12 cellular contexts compared by ENCODE assay signal in genomic region chr5:176319827-176320554, GRCh38. TPM values are rescaled to one million over a fixed set of nuclear protein-coding genes. Genes with fewer than 3 reads are reported as not detected.
DNase-seq lines count a peak whose midpoint lies in the region; ATAC-seq, FAIRE-seq and TF ChIP-seq lines count a peak whose summit lies in the region.
"Had no signal": no experiment of that assay in that cellular context is flagged by ENCODE, and none has a peak within 500 bp of the region (broad histone marks: within the 10 kb centered on the region; RNA-seq: fewer than 3 reads in every experiment).

No MANE protein-coding gene starts in this region.

- H3K4me1 ChIP-seq in Loucy (ENCODE audit: insufficient read depth, low read length, poor library complexity, severe bottlenecking) (no peaks in the 10 kb centered on the region), K562 (replicated peaks in 1 of 2; ENCODE audit: control insufficient read depth in 2 of 2, insufficient read depth in 2 of 2, low read length in 2 of 2) (no peaks in the 10 kb centered on the region), mesenchymal stem cell (ENCODE audit: control insufficient read depth, insufficient read depth, low read depth, low read length) (no peaks in the 10 kb centered on the region), SJCRH30 (no peaks in the 10 kb centered on the region)

- peak; percentile 41; the same call in 2 of the 3 replicates for ATAC-seq in K562
- no peak for ATAC-seq in HG02870 (IDR thresholded peaks at IDR 0.05; ENCODE audit: unreplicated experiment)
- ATAC-seq: Right ventricle myocardium inferior had no signal

- no peak overlapping the region for H3K9ac ChIP-seq in Loucy (ENCODE audit: low read depth, low read length, poor library complexity, severe bottlenecking)
- no peak overlapping the region for H3K9ac ChIP-seq in K562 (ENCODE audit: insufficient read depth in 1 of 2, low read depth in 2 of 2, low read length in 2 of 2)
- H3K9ac ChIP-seq in mesenchymal stem cell (ENCODE audit: low read length), result no peak overlapping the region

- DNase-seq in GM12864 (ENCODE audit: low read depth) (no peak), K562 (ENCODE audit: extremely low read depth in 1 of 4, low spot score in 3 of 4) (peak in 1 of 4 experiments; percentile 24), mesenchymal stem cell (peak; percentile 14), COR-L47 (lab: John Stamatoyannopoulos, UW) (no peak), SJCRH30 (no peak)
- DNase-seq: activated CD4-positive, alpha-beta memory T cell treated with anti-CD3 and anti-CD28 coated beads, Interleukin-2, amount 10 ng/mL, durations not matched to agents 7 days and 5 days; NCI-H1048; stimulated activated CD4-positive, alpha-beta T cell treated with anti-CD3 and anti-CD28 coated beads, Interleukin-1b, Interleukin-23, amount 100 ng/mL, for 48 hours had no signal

- CTCF ChIA-PET in K562 (lab: Yijun Ruan, JAX; ENCODE audit: low intra/inter-chr PET ratio), result interaction anchor here (0.6 kb wide), 1 partner anchor 223 kb away, joined by 5 read pairs; no protein-coding TSS in a partner anchor

- H3K9me1 ChIP-seq in K562 (ENCODE audit: control insufficient read depth, insufficient read depth, low read length), result no peaks in the 10 kb centered on the region

- peak; percentile 31 for TF ChIP-seq CTCF in GM12864 (IDR thresholded peaks at IDR 0.05; ENCODE audit: low read depth, low read length, missing control alignments)
- TF ChIP-seq CTCF in Loucy (conservative IDR thresholded peaks at IDR 0.05; ENCODE audit: low read length), result peak; percentile 34; the same call in 1 of the 2 replicates
- peak; percentile 7 to 42 (median 40); a peak in 5 of 6 replicates for TF ChIP-seq CTCF in K562 (IDR thresholded peaks at IDR 0.05 in 2 of 3, conservative IDR thresholded peaks at IDR 0.05 in 1 of 3; ENCODE audit: insufficient read depth in 2 of 3, low read depth in 1 of 3, low read length in 3 of 3)

- 79% methylated on average over 9 of the region's 9 CpGs for whole genome bisulfite sequencing in K562 (ENCODE audit: insufficient coverage, low coverage, missing lambda C conversion rate)
- 98% methylated on average over 8 of the region's 9 CpGs for WGBS in mesenchymal stem cell

- no peaks in the 10 kb centered on the region for H3K79me2 ChIP-seq in Loucy (ENCODE audit: insufficient read depth, low read length)
- H3K79me2 ChIP-seq in K562 (ENCODE audit: control insufficient read depth, insufficient read depth, low read length), result no peaks in the 10 kb centered on the region

- H3K9me3 ChIP-seq in Loucy (ENCODE audit: insufficient read depth, low read depth, low read length), result no peaks in the 10 kb centered on the region
- H3K9me3 ChIP-seq in K562 (replicated peaks; ENCODE audit: control insufficient read depth, insufficient read depth, low read depth, low read length), result no peaks in the 10 kb centered on the region
- H3K9me3 ChIP-seq in mesenchymal stem cell (ENCODE audit: control insufficient read depth, low read length), result no peaks in the 10 kb centered on the region
- H3K9me3 ChIP-seq in SJCRH30 (replicated peaks), result no peaks in the 10 kb centered on the region
- H3K9me3 ChIP-seq: thoracic aorta had no signal

- in situ Hi-C loops in K562 (cut with MboI), result no loop called here

- no peaks in the 10 kb centered on the region for H3K27me3 ChIP-seq in Loucy (ENCODE audit: insufficient read depth, low read length, poor library complexity, severe bottlenecking)
- no peaks in the 10 kb centered on the region for H3K27me3 ChIP-seq in K562 (ENCODE audit: control insufficient read depth in 2 of 2, insufficient read depth in 2 of 2, low read length in 2 of 2)
- H3K27me3 ChIP-seq in mesenchymal stem cell (ENCODE audit: control insufficient read depth in 1 of 2, insufficient read depth in 1 of 2, low read length in 2 of 2), result no peaks in the 10 kb centered on the region
- H3K27me3 ChIP-seq in SJCRH30, result no peaks in the 10 kb centered on the region

- H2AFZ ChIP-seq in Loucy (ENCODE audit: low read length) (no peak overlapping the region), K562 (ENCODE audit: low read depth, low read length) (no peak overlapping the region), mesenchymal stem cell (ENCODE audit: low read depth, low read length) (no peak overlapping the region)

- no peaks in the 10 kb centered on the region for H3K79me1 ChIP-seq in mesenchymal stem cell (replicated peaks; ENCODE audit: low read length, poor library complexity, severe bottlenecking)

- H3F3A ChIP-seq in Loucy (ENCODE audit: low read depth), result no peaks in the 10 kb centered on the region

- no peak overlapping the region for H4K8ac ChIP-seq in mesenchymal stem cell (ENCODE audit: low read length)

- H3K9me2 ChIP-seq in Loucy (replicated peaks; ENCODE audit: low read depth, low read length), result no peaks in the 10 kb centered on the region

- no peak overlapping the region for H3K18ac ChIP-seq in mesenchymal stem cell (ENCODE audit: low read depth in 1 of 2, low read length in 2 of 2)

- H3K36me3 ChIP-seq in Loucy (ENCODE audit: insufficient read depth, low read length) (no peaks in the 10 kb centered on the region), K562 (ENCODE audit: control insufficient read depth, insufficient read depth, low read length) (peaks cover 52% of the 10 kb centered on the region), mesenchymal stem cell (ENCODE audit: control insufficient read depth in 1 of 2, insufficient read depth in 2 of 2, low read depth in 1 of 2, low read length in 2 of 2) (peaks cover 5 to 44% of the 10 kb centered on the region in 2 experiments), SJCRH30 (peaks cover 39% of the 10 kb centered on the region)

- H3K23ac ChIP-seq in mesenchymal stem cell (ENCODE audit: low read length in 2 of 2), result no peak overlapping the region

- H4K20me1 ChIP-seq in Loucy (ENCODE audit: insufficient read depth, low read length, poor library complexity, severe bottlenecking) (no peaks in the 10 kb centered on the region), K562 (replicated peaks; ENCODE audit: control insufficient read depth, insufficient read depth, low read length) (no peaks in the 10 kb centered on the region)

- no peak overlapping the region for H4K91ac ChIP-seq in mesenchymal stem cell (ENCODE audit: low read length)

- intact Hi-C loops in K562 (cut with micrococcal nuclease), result no loop called here

- H3K27ac ChIP-seq in K562 (ENCODE audit: extremely low read depth, low read depth, low read length) (no peak overlapping the region), mesenchymal stem cell (ENCODE audit: low read length, poor library complexity, severe bottlenecking) (no peak overlapping the region), SJCRH30 (no peak overlapping the region)
- H3K27ac ChIP-seq: thoracic aorta had no signal

- no peak overlapping the region for H2AK5ac ChIP-seq in mesenchymal stem cell (ENCODE audit: low read length, severe bottlenecking)

- TF ChIP-seq RAD21 in K562 (CRISPR knock-in tag; conservative IDR thresholded peaks at IDR 0.05 in 1 of 2, IDR thresholded peaks at IDR 0.05 in 1 of 2), result peak in 1 of 2 experiments; percentile 40; a peak in 2 of 4 replicates

- H3K4me3 ChIP-seq in GM12864 (ENCODE audit: low read depth, low read length) (no peak overlapping the region), Loucy (ENCODE audit: low read length, poor library complexity, severe bottlenecking) (no peak overlapping the region), K562 (no peak overlapping the region), mesenchymal stem cell (ENCODE audit: insufficient read depth in 1 of 2, low read depth in 1 of 2, low read length in 2 of 2) (no peak overlapping the region), SJCRH30 (no peak overlapping the region)
- H3K4me3 ChIP-seq: thoracic aorta had no signal

- BruUV-seq in K562 (replicated peaks; lab: Mats Ljungman, UMichigan), result no TSS peak

- H2BK12ac ChIP-seq in mesenchymal stem cell (ENCODE audit: low read length in 2 of 2), result no peak overlapping the region

- POLR2A ChIA-PET in K562 (lab: Yijun Ruan, JAX), result interaction anchor here (0.8 kb wide), 1 partner anchor 31 kb away, joined by 3 read pairs; no protein-coding TSS in a partner anchor

- H2BK15ac ChIP-seq in mesenchymal stem cell (ENCODE audit: low read depth, poor library complexity, severe bottlenecking), result no peak overlapping the region

- FAIRE-seq in K562 (lab: Jason Lieb, UNC), result peak; percentile 37

- H3K4ac ChIP-seq in mesenchymal stem cell (ENCODE audit: low read depth in 1 of 2, low read length in 2 of 2), result no peak overlapping the region

- no peak overlapping the region for H3K14ac ChIP-seq in mesenchymal stem cell (ENCODE audit: low read length in 2 of 2)

- no peak for TF ChIP-seq POLR2A in K562 (conservative IDR thresholded peaks at IDR 0.05)

- H2BK5ac ChIP-seq in mesenchymal stem cell (ENCODE audit: low read depth, low read length, poor library complexity, severe bottlenecking), result no peak overlapping the region

- H2BK120ac ChIP-seq in mesenchymal stem cell (ENCODE audit: low read depth, low read length), result no peak overlapping the region

- no peak overlapping the region for H3K4me2 ChIP-seq in Loucy (ENCODE audit: low read depth, low read length, poor library complexity, severe bottlenecking)
- no peak overlapping the region for H3K4me2 ChIP-seq in K562 (ENCODE audit: insufficient read depth, low read length)
- no peak overlapping the region for H3K4me2 ChIP-seq in mesenchymal stem cell (ENCODE audit: low read length, poor library complexity, severe bottlenecking)

- no peak for TF ChIP-seq EP300 in K562 (IDR thresholded peaks at IDR 0.05; ENCODE audit: low read length)

RNA-seq across cellular contexts. Expression of gene KIAA1191, which starts 41.6 kb away (rescaled TPM):
- 94.0 and 114 TPM in 2 replicates for total RNA-seq in K562 (2011; cell fraction: chromatin; rRNA removed; ENCODE audit: low replicate concordance)
- total RNA-seq in K562 (2011; cell fraction: nucleolus; rRNA removed), result 63.4 and 68.9 TPM in 2 replicates
- total RNA-seq in K562 (2011; cell fraction: nucleoplasm; rRNA removed), result 87.3 and 103 TPM in 2 replicates
- 37.4 and 48.6 TPM in 2 replicates for total RNA-seq in K562 (2014; rRNA removed)
- 35.0 and 36.3 TPM in 2 replicates for total RNA-seq in K562 (2014; rRNA removed; fragmentation: Illumina TruSeq; extraction: Trizol)
- 39.8 and 41.8 TPM in 2 replicates for total RNA-seq in K562 (2015; rRNA removed; fragmentation: Illumina TruSeq; extraction: Trizol)
- total RNA-seq in K562 (2021), result 46.6 and 47.4 TPM in 2 replicates
- 50.4 and 69.7 TPM in 2 replicates for polyA plus RNA-seq in K562 (2011; rRNA removed)
- polyA plus RNA-seq in K562 (2011; cell fraction: cytosol; rRNA removed), result 63.7 and 84.2 TPM in 2 replicates
- polyA plus RNA-seq in K562 (2011; cell fraction: nucleus; rRNA removed), result 51.5 and 52.6 TPM in 2 replicates
- polyA plus RNA-seq in K562 (2012), result 43.4 and 52.5 TPM in 2 replicates
- polyA plus RNA-seq in K562 (2014; fragmentation: Illumina TruSeq; extraction: Trizol), result 69.6 and 80.2 TPM in 2 replicates
- 10 to 100 TPM; 31.0 to 56.5 TPM for polyA plus RNA-seq in K562 (2014; fragmentation: Nextera tagmentation; extraction: Ambion mirVana)
- polyA plus RNA-seq in K562 (2014; rRNA removed), result 45.7 and 48.1 TPM in 2 replicates
- polyA minus RNA-seq in K562 (2011; rRNA and poly(A)+ RNA removed), result 46.0 and 51.2 TPM in 2 replicates
- polyA minus RNA-seq in K562 (2011; cell fraction: cytosol; rRNA and poly(A)+ RNA removed), result 33.3 and 34.1 TPM in 2 replicates
- polyA minus RNA-seq in K562 (2011; cell fraction: nucleus; rRNA and poly(A)+ RNA removed), result 28.7 and 41.0 TPM in 2 replicates
- 91.6 TPM for polyA plus RNA-seq in mesenchymal stem cell (2013, experiment 1 of 2)
- polyA plus RNA-seq in mesenchymal stem cell (2013, experiment 2 of 2), result 88.4 TPM
- 119 TPM in 2 replicates for total RNA-seq in SJCRH30 (2014; rRNA removed; shearing (Covaris generic))

RNA-seq across cellular contexts. Expression of gene ARL10, which starts 45.3 kb away (rescaled TPM):
- 0.05 and 0.53 TPM in 2 replicates for total RNA-seq in K562 (2011; cell fraction: chromatin; rRNA removed; ENCODE audit: low replicate concordance)
- not detected in 2 replicates for total RNA-seq in K562 (2011; cell fraction: nucleolus; rRNA removed)
- 0.07 and 0.08 TPM in 2 replicates for total RNA-seq in K562 (2011; cell fraction: nucleoplasm; rRNA removed)
- total RNA-seq in K562 (2014; rRNA removed) (2.0 TPM in 1 of 2 replicates, not detected in the other), K562 (2014; rRNA removed; fragmentation: Illumina TruSeq; extraction: Trizol) (0.40 TPM in 1 of 2 replicates, not detected in the other), K562 (2015; rRNA removed; fragmentation: Illumina TruSeq; extraction: Trizol) (0.40 and 0.45 TPM in 2 replicates), K562 (2021) (0.38 and 1.2 TPM in 2 replicates)
- polyA plus RNA-seq in K562 (2011; rRNA removed) (0.01 and 0.11 TPM in 2 replicates), K562 (2014; fragmentation: Illumina TruSeq; extraction: Trizol) (0.69 TPM in 1 of 2 replicates, not detected in the other), K562 (2014; fragmentation: Nextera tagmentation; extraction: Ambion mirVana) (under 1 TPM; under 0.01 to 0.31 TPM), K562 (2014; rRNA removed) (not detected in 2 replicates)
- under 0.01 TPM in 1 of 2 replicates, not detected in the other for polyA plus RNA-seq in K562 (2011; cell fraction: cytosol; rRNA removed)
- 0.03 and 0.46 TPM in 2 replicates for polyA plus RNA-seq in K562 (2011; cell fraction: nucleus; rRNA removed)
- 0.03 and 0.34 TPM in 2 replicates for polyA plus RNA-seq in K562 (2012)
- polyA minus RNA-seq in K562 (2011; rRNA and poly(A)+ RNA removed), result 0.35 TPM in 1 of 2 replicates, not detected in the other
- not detected in 2 replicates for polyA minus RNA-seq in K562 (2011; cell fraction: cytosol; rRNA and poly(A)+ RNA removed)
- not detected in 2 replicates for polyA minus RNA-seq in K562 (2011; cell fraction: nucleus; rRNA and poly(A)+ RNA removed)
- 4.8 TPM for polyA plus RNA-seq in mesenchymal stem cell (2013, experiment 1 of 2)
- polyA plus RNA-seq in mesenchymal stem cell (2013, experiment 2 of 2), result 4.6 TPM
- 5.7 and 6.5 TPM in 2 replicates for total RNA-seq in SJCRH30 (2014; rRNA removed; shearing (Covaris generic))
